ENCODE assay signal across 25 cellular contexts in the genomic region with DNA sequence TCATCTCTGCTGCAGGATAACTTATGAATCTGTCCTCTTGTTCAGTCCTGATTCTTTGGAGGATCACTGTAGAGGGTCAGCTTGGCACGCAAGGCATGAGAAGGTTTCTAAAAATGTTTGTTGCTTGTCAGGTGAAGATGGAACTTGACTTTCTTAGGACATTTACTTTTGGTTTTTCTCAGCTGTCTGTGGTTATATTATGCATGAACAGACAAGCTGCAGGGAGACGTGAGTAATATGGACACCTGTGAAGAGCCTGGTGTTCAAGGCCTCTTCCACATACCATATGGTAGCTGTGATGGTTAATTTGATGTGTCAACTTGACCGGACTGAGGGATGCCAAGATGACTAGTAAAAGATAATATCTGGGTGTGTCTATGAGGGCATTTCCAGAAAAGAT.
DNase-seq lines count a peak whose midpoint lies in the region; ATAC-seq and TF ChIP-seq lines count a peak whose summit lies in the region.
"Had no signal": no experiment of that assay in that cellular context is flagged by ENCODE, and none has a peak within 500 bp of the region (broad histone marks: within the 10 kb centered on the region; RNA-seq: fewer than 3 reads in every experiment).

No MANE protein-coding gene starts in this region.

- no peak overlapping the region for H3K27ac ChIP-seq in upper lobe of left lung
- H3K27ac ChIP-seq: coronary artery, gastroesophageal sphincter, hepatocyte, upper lobe of right lung had no signal

- no peaks in the 10 kb centered on the region for H3K9me3 ChIP-seq in upper lobe of left lung
- H3K9me3 ChIP-seq: gastroesophageal sphincter, upper lobe of right lung had no signal

- in situ Hi-C loops in KBM-7 (cut with MboI; ENCODE audit: low pct_unique_long_range_greater_than_20kb, low sequenced_read_pairs): no loop called here

- WGBS in upper lobe of left lung, 2 donors: 79 to 84% methylated on average over 3 of the region's 3 CpGs

- H3K4me3 ChIP-seq in GM06990 (replicated peaks; ENCODE audit: low read depth, low read length) (no peak overlapping the region), upper lobe of left lung (no peak overlapping the region)
- H3K4me3 ChIP-seq: coronary artery, gastroesophageal sphincter, hepatocyte, upper lobe of right lung had no signal

- DNase-seq in GM06990 (ENCODE audit: extremely low read depth, insufficient read length) (peak; percentile 18), NCI-H146 treated with DMSO at 0.1 percent for 48 hours (lab: John Stamatoyannopoulos, UW; ENCODE audit: unreplicated experiment) (peak; percentile 3), cerebellar cortex (ENCODE audit: low spot score) (peak; percentile 84), upper lobe of left lung (no peak), KBM-7 (no peak), dedifferentiated amniotic fluid mesenchymal stem cell (ENCODE audit: extremely low spot score) (no peak)
- DNase-seq: activated CD4-positive, alpha-beta memory T cell treated with anti-CD3 and anti-CD28 coated beads for 36 hours; activated CD8-positive, alpha-beta memory T cell treated with anti-CD3 and anti-CD28 coated beads, Interleukin-2, amount 50 U/mL, for 4 hours; activated naive CD4-positive, alpha-beta T cell treated with anti-CD3 and anti-CD28 coated beads, Interleukin-2, amount 50 U/mL, for 16 hours; amygdala; CD4-positive, alpha-beta memory T cell; HFFc6; Karpas-422; NCI-H2029; NCI-H2227 treated with DMSO at 0.1 percent for 48 hours; stimulated activated CD4-positive, alpha-beta T cell treated with anti-CD3 and anti-CD28 coated beads, Interleukin-4, amount 100 ng/mL, for 4 hours; stimulated activated naive B cell treated with anti-CD40 and anti-IgM and Interleukin-4, amounts not matched to agents 10 μg/mL and 1 μg/mL and 100 μg/mL, for 72 hours; upper lobe of right lung had no signal

- H3K36me3 ChIP-seq in GM06990 (ENCODE audit: control insufficient read depth, insufficient read depth, low read length) (no peaks in the 10 kb centered on the region), upper lobe of left lung (no peaks in the 10 kb centered on the region)
- H3K36me3 ChIP-seq: gastroesophageal sphincter, upper lobe of right lung had no signal

- TF ChIP-seq EP300 in upper lobe of left lung (IDR thresholded peaks at IDR 0.05): no peak

- H3K27me3 ChIP-seq in GM06990 (replicated peaks; ENCODE audit: control insufficient read depth, insufficient read depth, low read length) (no peaks in the 10 kb centered on the region), upper lobe of left lung (no peaks in the 10 kb centered on the region)
- H3K27me3 ChIP-seq: gastroesophageal sphincter, hepatocyte, upper lobe of right lung had no signal

- no peaks in the 10 kb centered on the region for H3K4me1 ChIP-seq in upper lobe of left lung
- H3K4me1 ChIP-seq: gastroesophageal sphincter, upper lobe of right lung had no signal

- ATAC-seq in HG02870 (IDR thresholded peaks at IDR 0.05; ENCODE audit: unreplicated experiment) (peak; percentile 79), GM19351 (IDR thresholded peaks at IDR 0.05; ENCODE audit: unreplicated experiment) (no peak), upper lobe of left lung (ENCODE audit: low FRiP score in 2 of 2) (no peak)
- ATAC-seq: activated T-helper 17 cell treated with anti-CD3 and anti-CD28 coated beads, Interleukin-2, amount 50 U/mL, for 72 hours; gastroesophageal sphincter; sciatic nerve; stimulated activated naive B cell treated with anti-CD40 and anti-IgM and Interleukin-4, amounts not matched to agents 10 μg/mL and 1 μg/mL and 100 μg/mL, for 72 hours; upper lobe of right lung had no signal

- no peak for TF ChIP-seq CTCF in GM06990 (IDR thresholded peaks at IDR 0.05; ENCODE audit: insufficient read depth, low read length, poor library complexity, severe bottlenecking)
- no peak for TF ChIP-seq CTCF in upper lobe of left lung (IDR thresholded peaks at IDR 0.05)

- TF ChIP-seq POLR2A in upper lobe of left lung (IDR thresholded peaks at IDR 0.05): no peak

Comparison
In these comparisons a context has a peak if more than half of its experiments do, and no peak if none do; other contexts are left out.
1. DNase-seq: peak in GM06990 (single experiment), NCI-H146 treated with DMSO at 0.1 percent for 48 hours (single experiment) and cerebellar cortex (single experiment); none in upper lobe of left lung (0 of 2), KBM-7 (single experiment) and dedifferentiated amniotic fluid mesenchymal stem cell (single experiment).